4 cellular contexts compared by ENCODE assay signal in the genomic region with DNA sequence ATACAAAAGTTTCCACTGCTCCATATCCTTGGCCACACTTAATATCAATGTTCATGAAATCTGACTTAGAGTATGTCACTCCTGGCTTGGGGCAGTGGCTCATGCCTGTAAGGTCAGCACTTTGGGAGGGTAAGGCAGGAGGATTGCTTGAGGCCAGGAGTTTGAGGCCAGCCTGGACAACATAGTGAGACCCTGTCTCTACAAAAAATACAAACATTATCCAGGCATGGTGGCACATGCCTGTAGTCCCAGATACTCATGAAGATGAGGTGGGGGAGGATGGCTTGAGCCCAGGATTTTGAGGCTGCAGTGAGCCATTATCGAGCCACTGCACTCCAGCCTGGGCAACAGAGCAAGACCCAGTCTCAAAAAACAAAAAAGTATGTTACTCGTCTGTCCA.
TF ChIP-seq lines count a peak whose summit lies in the region.

No MANE protein-coding gene starts in this region.

TF ChIP-seq in HEK293, 187 proteins besides CTCF, POLR2A, EP300 and RAD21:
- peak; percentile 76 for TF ChIP-seq ZNF121 (tag by site-specific recombination; IDR thresholded peaks at IDR 0.05)
TF ChIP-seq in HEK293: peak in this region for 1; not testable (repeated sequence) for 186.

TF ChIP-seq in WTC11, 78 proteins besides CTCF, POLR2A, EP300 and RAD21:
- peak; percentile 74 for TF ChIP-seq ZNF121 (CRISPR knock-in tag; IDR thresholded peaks at IDR 0.05)

TF ChIP-seq in K562, 482 proteins besides CTCF, POLR2A, EP300 and RAD21:
- TF ChIP-seq ZNF121 (CRISPR knock-in tag; conservative IDR thresholded peaks at IDR 0.05) (peak; percentile 86), RBM25 (IDR thresholded peaks at IDR 0.05; ENCODE audit: low read depth, low read length, severe bottlenecking) (peak; percentile 28)
TF ChIP-seq in K562: peak in this region for 2; not testable (repeated sequence) for 480.

TF ChIP-seq in HepG2, 621 proteins besides CTCF, POLR2A, EP300 and RAD21:
- TF ChIP-seq ZNF121 (CRISPR knock-in tag; IDR thresholded peaks at IDR 0.05), result 0 out of 2 replicates have a peak, but pooled peaks have one; percentile 18
